ENCODE assay signal across 8 cellular contexts in the genomic region with DNA sequence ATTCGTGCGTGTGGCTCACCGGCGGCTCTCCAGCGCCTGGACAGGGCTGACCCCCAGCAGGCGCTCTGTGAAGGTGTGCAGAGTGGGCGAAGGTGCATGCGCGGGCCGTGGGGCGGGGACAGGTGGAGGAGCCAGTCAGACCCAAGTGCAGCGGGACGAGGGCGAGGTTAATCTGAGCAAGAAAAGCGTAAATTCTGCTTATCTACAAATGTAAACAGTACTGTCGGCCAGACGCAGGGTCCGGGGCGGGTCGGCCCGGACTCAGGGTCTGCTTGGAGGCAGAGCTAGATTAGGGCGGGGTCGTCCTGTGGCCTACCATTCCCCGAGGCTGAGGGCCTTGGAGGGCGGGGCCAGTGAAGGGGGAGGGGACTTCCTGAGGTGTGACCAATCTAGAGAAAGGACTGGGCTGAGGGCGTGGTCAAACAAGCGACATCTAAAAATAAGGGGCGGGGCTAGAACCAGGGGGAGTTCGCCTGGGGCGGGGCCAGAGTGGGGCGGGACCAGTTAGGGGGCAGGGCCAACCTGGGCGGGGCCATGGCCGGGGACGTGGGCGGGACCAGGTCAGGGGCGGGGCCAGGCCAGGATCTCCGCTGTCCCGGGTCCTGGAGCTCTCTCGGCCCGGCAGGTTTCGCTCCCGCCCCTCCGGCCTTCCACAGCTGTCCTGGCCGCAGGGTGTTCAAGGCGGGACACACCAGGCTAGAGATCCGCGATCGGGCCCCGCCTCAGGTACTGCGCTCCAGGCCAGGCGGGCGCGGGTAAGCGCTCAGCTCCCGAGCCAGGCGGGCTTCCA. TPM values are rescaled to one million over a fixed set of nuclear protein-coding genes. Genes with fewer than 3 reads are reported as not detected.
DNase-seq lines count a peak whose midpoint lies in the region; ATAC-seq and TF ChIP-seq lines count a peak whose summit lies in the region.

A gene (plus strand): TSS at position 611 of the 790 bp plus-strand sequence. CDS start 994 bp downstream, outside the sequence.

- 0% methylated on average over 36 to 46 of the region's 56 CpGs for WGBS in tibial nerve, 2 donors

- no peak within 1 kb of the TSS for H3K27ac Mint-ChIP-seq in T-helper 1 cell treated with Interleukin-12 subunit alpha and Interleukin-12 subunit beta and Interleukin-4 antibody, amounts not matched to agents 30 μg/mL and 1 μg/mL, for 36 hours

- H3K9me3 ChIP-seq in ES-I3 (ENCODE audit: control insufficient read depth, insufficient read depth, low read length) (no peaks in the 10 kb centered on the region), tibial nerve (no peaks in the 10 kb centered on the region)

- H3K27ac ChIP-seq in tibial nerve, result peak within 1 kb of the TSS; percentile 64 to 83 (median 68)

- peak in 1 of 2 donors; percentile 50 for TF ChIP-seq EP300 in tibial nerve (IDR thresholded peaks at IDR 0.05)

- H3K4me1 ChIP-seq in ES-I3 (ENCODE audit: insufficient read depth, low read length) (peaks cover 4% of the 10 kb centered on the region), tibial nerve (peaks cover 0 to 31% (median 11%) of the 10 kb centered on the region in 4 donors)

- peak in 1 of 2 donors; percentile 49 for TF ChIP-seq POLR2A in tibial nerve (IDR thresholded peaks at IDR 0.05)

- no peaks in the 10 kb centered on the region for H3K36me3 ChIP-seq in ES-I3 (ENCODE audit: insufficient read depth, low read length)
- H3K36me3 ChIP-seq in tibial nerve, result no peaks in the 10 kb centered on the region

- peak within 1 kb of the TSS; percentile 88 for H3K4me3 Mint-ChIP-seq in T-helper 1 cell treated with Interleukin-12 subunit alpha and Interleukin-12 subunit beta and Interleukin-4 antibody, amounts not matched to agents 30 μg/mL and 1 μg/mL, for 36 hours

- peak within 1 kb of the TSS; percentile 53; the same call in 1 of the 2 replicates for H3K9ac ChIP-seq in ES-I3 (ENCODE audit: low read depth, low read length)

- intact Hi-C loops in left cardiac atrium (cut with DNase I), result loop anchor here in 1 of 2 donors (2.0 to 10.0 kb wide), 3 partner anchors 103 to 603 kb away; a partner anchor contains a TSS

- H3K4me3 ChIP-seq in tibial nerve, result peak within 1 kb of the TSS; percentile 33 to 60 (median 44)

- H3K9me3 Mint-ChIP-seq in T-helper 1 cell treated with Interleukin-12 subunit alpha and Interleukin-12 subunit beta and Interleukin-4 antibody, amounts not matched to agents 30 μg/mL and 1 μg/mL, for 36 hours, result no peaks in the 10 kb centered on the region

- peaks cover 32% of the 10 kb centered on the region for H3K27me3 Mint-ChIP-seq in T-helper 1 cell treated with Interleukin-12 subunit alpha and Interleukin-12 subunit beta and Interleukin-4 antibody, amounts not matched to agents 30 μg/mL and 1 μg/mL, for 36 hours (ENCODE audit: low read depth)

- H3K4me1 Mint-ChIP-seq in T-helper 1 cell treated with Interleukin-12 subunit alpha and Interleukin-12 subunit beta and Interleukin-4 antibody, amounts not matched to agents 30 μg/mL and 1 μg/mL, for 36 hours (ENCODE audit: low read depth), result peaks cover 16% of the 10 kb centered on the region

- H3K27me3 ChIP-seq in tibial nerve, result peaks cover 0 to 9% of the 10 kb centered on the region in 2 donors

- H3K36me3 Mint-ChIP-seq in T-helper 1 cell treated with Interleukin-12 subunit alpha and Interleukin-12 subunit beta and Interleukin-4 antibody, amounts not matched to agents 30 μg/mL and 1 μg/mL, for 36 hours (ENCODE audit: low read depth), result no peaks in the 10 kb centered on the region

- peak; percentile 83 for DNase-seq in NCI-H1436 treated with DMSO at 0.1 percent for 48 hours (lab: John Stamatoyannopoulos, UW)
- peak in 55 of 56 donors; percentile 58 to 99 (median 95) for DNase-seq in amygdala (lab: John Stamatoyannopoulos, UW)
- peak; percentile 98 for DNase-seq in left cardiac atrium
- DNase-seq in pons (ENCODE audit: low spot score), result peak; percentile 99
- DNase-seq in tibial nerve (ENCODE audit: low spot score in 2 of 2), result peak; percentile 98 to 99

- ATAC-seq in HG02623 (IDR thresholded peaks at IDR 0.05; ENCODE audit: unreplicated experiment), result peak; percentile 49
- peak; percentile 97 for ATAC-seq in left cardiac atrium

- no peak for TF ChIP-seq CTCF in tibial nerve (IDR thresholded peaks at IDR 0.05)

RNA-seq across cellular contexts. Expression of the gene that starts here (rescaled TPM):
- total RNA-seq in left cardiac atrium, result 1 to 10 TPM in 1 of 2 donors, under 1 TPM in 1; 0.58 to 2.3 TPM
- total RNA-seq in tibial nerve, result 10 to 100 TPM; 12.0 to 29.0 (median 13.6) TPM

Comparison
In these comparisons a context has a peak if more than half of its experiments do, and no peak if none do; other contexts are left out.
1. Peak in every context shown above with its lines: DNase-seq, ATAC-seq, H3K4me3 ChIP-seq and H3K27ac ChIP-seq.